In the genomic region with DNA sequence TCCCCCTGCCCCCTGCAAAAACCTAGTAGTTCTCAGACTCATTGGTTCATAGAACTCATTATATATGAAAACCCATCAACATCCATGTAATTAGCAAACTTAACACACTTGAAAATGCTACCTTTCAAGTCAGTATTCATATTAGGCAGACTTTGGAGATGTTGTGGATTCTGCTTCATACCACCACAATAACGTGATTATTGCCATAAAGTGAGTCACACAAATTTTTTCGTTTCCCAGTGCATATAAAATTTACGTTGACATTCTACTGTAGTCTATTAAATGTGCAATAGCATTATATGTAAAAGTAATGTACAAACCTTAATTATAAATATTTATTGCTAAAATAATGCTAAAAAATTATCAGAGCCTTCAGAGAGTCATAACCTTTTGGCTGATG, we compare ENCODE assay signal across 7 cellular contexts.
"Had no signal": no experiment of that assay in that cellular context is flagged by ENCODE, and none has a peak within 500 bp of the region (broad histone marks: within the 10 kb centered on the region; RNA-seq: fewer than 3 reads in every experiment).

No MANE protein-coding gene starts in this region.

- ATAC-seq: K562 had no signal

- DNase-seq: GM23248, GOT3, H7, IMR-90, Kasumi-1, KG1 had no signal
